8 cellular contexts compared by ENCODE assay signal in genomic region chr1:161177936-161178244, GRCh38. TPM values are rescaled to one million over a fixed set of nuclear protein-coding genes. Genes with fewer than 3 reads are reported as not detected.
DNase-seq lines count a peak whose midpoint lies in the region; ATAC-seq and TF ChIP-seq lines count a peak whose summit lies in the region.

No MANE protein-coding gene starts in this region.

- TF ChIP-seq CTCF in BE2C (IDR thresholded peaks at IDR 0.05; ENCODE audit: low read depth, low read length) (no peak), colonic mucosa (IDR thresholded peaks at IDR 0.05) (no peak), natural killer cell (IDR thresholded peaks at IDR 0.05) (no peak)

- H3K27me3 Mint-ChIP-seq in natural killer cell (ENCODE audit: low read depth in 2 of 2) = no peaks in the 10 kb centered on the region

- H3K9ac ChIP-seq in colonic mucosa (ENCODE audit: low read depth in 2 of 2, low read length in 2 of 2) = peak overlapping the region; percentile 81 to 97

- H3K9me3 ChIP-seq in BE2C (no peaks in the 10 kb centered on the region), MG63 (no peaks in the 10 kb centered on the region), colonic mucosa (no peaks in the 10 kb centered on the region)

- H3K4me1 ChIP-seq in BE2C (no peaks in the 10 kb centered on the region; the same call in 1 of the 2 replicates), colonic mucosa (peaks cover 4% of the 10 kb centered on the region)

- no peak for ATAC-seq in natural killer cell

- H3K4me3 Mint-ChIP-seq in natural killer cell = peak overlapping the region; percentile 99

- no peaks in the 10 kb centered on the region for H3K9me3 Mint-ChIP-seq in natural killer cell

- intact Hi-C loops in colonic mucosa (cut with DNase I) = no loop called here
- intact Hi-C loops in natural killer cell (cut with micrococcal nuclease) = loop anchor here (1.0 kb wide), 1 partner anchor 12 kb away; the partner anchor contains the start of gene PPOX

- peak overlapping the region; percentile 83 for H3K27ac ChIP-seq in colonic mucosa

- peaks cover 24% of the 10 kb centered on the region for H3K36me3 ChIP-seq in BE2C
- H3K36me3 ChIP-seq in MG63 = peaks cover 24% of the 10 kb centered on the region
- peaks cover 2% of the 10 kb centered on the region for H3K36me3 ChIP-seq in colonic mucosa
- H3K36me3 ChIP-seq in H7 (replicated peaks; ENCODE audit: control insufficient read depth, insufficient read depth, low read length) = peaks cover 12% of the 10 kb centered on the region

- H3K36me3 Mint-ChIP-seq in natural killer cell = peaks cover 15% of the 10 kb centered on the region

- no peaks in the 10 kb centered on the region for H3K27me3 ChIP-seq in BE2C
- H3K27me3 ChIP-seq in MG63 = no peaks in the 10 kb centered on the region
- H3K27me3 ChIP-seq in colonic mucosa = no peaks in the 10 kb centered on the region
- no peaks in the 10 kb centered on the region for H3K27me3 ChIP-seq in H7 (ENCODE audit: control insufficient read depth, insufficient read depth, low read length)

- peak overlapping the region; percentile 81 for H3K4me3 ChIP-seq in BE2C (ENCODE audit: low read depth, low read length)
- H3K4me3 ChIP-seq in MG63 = peak overlapping the region; percentile 91
- H3K4me3 ChIP-seq in colonic mucosa = peak overlapping the region; percentile 83
- no peak overlapping the region for H3K4me3 ChIP-seq in H7 (ENCODE audit: insufficient read depth, low read depth, low read length)

- DNase-seq in BE2C (no peak), MG63 (no peak), colonic mucosa (no peak), natural killer cell (no peak), mesenteric fat pad (ENCODE audit: low spot score) (no peak), AG20443 (ENCODE audit: low spot score) (no peak), H7 (no peak)
- DNase-seq in activated CD4-positive, CD25-positive, alpha-beta regulatory T cell treated with anti-CD3 and anti-CD28 coated beads, Interleukin-2, amount 50 U/mL, for 72 hours = no peak

- peaks cover 74 to 81% of the 10 kb centered on the region in 2 donors for H3K4me1 Mint-ChIP-seq in natural killer cell

- peak overlapping the region; percentile 96 to 99 for H3K27ac Mint-ChIP-seq in natural killer cell

RNA-seq across cellular contexts. Expression of gene B4GALT3, which starts 0.6 kb away (rescaled TPM):
- 109 TPM for polyA plus RNA-seq in BE2C (2012; ENCODE audit: insufficient read depth, insufficient read length, low read depth)
- 20.5 and 25.7 TPM in 2 replicates for total RNA-seq in MG63 (2014; rRNA removed; shearing (Covaris generic); ENCODE audit: low replicate concordance)
- total RNA-seq in colonic mucosa (10 to 100 TPM; 30.3 to 34.8 TPM), natural killer cell (10 to 100 TPM; 58.4 to 62.2 (median 59.4) TPM), mesenteric fat pad (32.1 TPM)
- 105 and 106 TPM in 2 replicates for total RNA-seq in H7 (2014; rRNA removed; shearing (Covaris generic))

RNA-seq across cellular contexts. Expression of gene PPOX, which starts 11.7 kb away (rescaled TPM):
- polyA plus RNA-seq in BE2C (2012; ENCODE audit: insufficient read depth, insufficient read length, low read depth) = 42.7 TPM
- 7.9 and 40.3 TPM in 2 replicates for total RNA-seq in MG63 (2014; rRNA removed; shearing (Covaris generic); ENCODE audit: low replicate concordance)
- total RNA-seq in colonic mucosa (10 to 100 TPM; 13.4 to 14.3 TPM), natural killer cell (10 to 100 TPM; 45.5 to 66.3 (median 57.4) TPM), mesenteric fat pad (19.4 TPM)
- total RNA-seq in H7 (2014; rRNA removed; shearing (Covaris generic)) = 57.3 and 64.7 TPM in 2 replicates

RNA-seq across cellular contexts. Expression of gene USP21, which starts 18.6 kb away (rescaled TPM):
- 52.6 TPM for polyA plus RNA-seq in BE2C (2012; ENCODE audit: insufficient read depth, insufficient read length, low read depth)
- 3.5 and 4.2 TPM in 2 replicates for total RNA-seq in MG63 (2014; rRNA removed; shearing (Covaris generic); ENCODE audit: low replicate concordance)
- total RNA-seq in colonic mucosa (10 to 100 TPM; 20.8 to 29.0 TPM), natural killer cell (10 to 100 TPM; 31.6 to 40.3 (median 35.3) TPM), mesenteric fat pad (16.5 TPM)
- total RNA-seq in H7 (2014; rRNA removed; shearing (Covaris generic)) = 10.7 and 12.0 TPM in 2 replicates

RNA-seq across cellular contexts. Expression of gene ADAMTS4, which starts 21.0 kb away (rescaled TPM):
- polyA plus RNA-seq in BE2C (2012; ENCODE audit: insufficient read depth, insufficient read length, low read depth) = 1.4 TPM
- 3.6 and 5.2 TPM in 2 replicates for total RNA-seq in MG63 (2014; rRNA removed; shearing (Covaris generic); ENCODE audit: low replicate concordance)
- total RNA-seq in colonic mucosa = 10 to 100 TPM in 1 of 2 donors, under 1 TPM in 1; 0.57 to 14.0 TPM
- total RNA-seq in natural killer cell = under 1 TPM; 0.14 to 0.20 (median 0.14) TPM
- total RNA-seq in mesenteric fat pad = 438 TPM
- 9.0 and 11.7 TPM in 2 replicates for total RNA-seq in H7 (2014; rRNA removed; shearing (Covaris generic))

RNA-seq across cellular contexts. Expression of gene UFC1, which starts 24.1 kb away (rescaled TPM):
- 135 TPM for polyA plus RNA-seq in BE2C (2012; ENCODE audit: insufficient read depth, insufficient read length, low read depth)
- total RNA-seq in MG63 (2014; rRNA removed; shearing (Covaris generic); ENCODE audit: low replicate concordance) = 118 and 178 TPM in 2 replicates
- 100 to 1,000 TPM in 1 of 2 donors, 10 to 100 TPM in 1; 94.2 to 111 TPM for total RNA-seq in colonic mucosa
- total RNA-seq in natural killer cell = 100 to 1,000 TPM; 109 to 155 (median 117) TPM
- 75.5 TPM for total RNA-seq in mesenteric fat pad
- 81.9 and 86.1 TPM in 2 replicates for total RNA-seq in H7 (2014; rRNA removed; shearing (Covaris generic))
